ENCODE assay signal across 18 cellular contexts in the genomic region with DNA sequence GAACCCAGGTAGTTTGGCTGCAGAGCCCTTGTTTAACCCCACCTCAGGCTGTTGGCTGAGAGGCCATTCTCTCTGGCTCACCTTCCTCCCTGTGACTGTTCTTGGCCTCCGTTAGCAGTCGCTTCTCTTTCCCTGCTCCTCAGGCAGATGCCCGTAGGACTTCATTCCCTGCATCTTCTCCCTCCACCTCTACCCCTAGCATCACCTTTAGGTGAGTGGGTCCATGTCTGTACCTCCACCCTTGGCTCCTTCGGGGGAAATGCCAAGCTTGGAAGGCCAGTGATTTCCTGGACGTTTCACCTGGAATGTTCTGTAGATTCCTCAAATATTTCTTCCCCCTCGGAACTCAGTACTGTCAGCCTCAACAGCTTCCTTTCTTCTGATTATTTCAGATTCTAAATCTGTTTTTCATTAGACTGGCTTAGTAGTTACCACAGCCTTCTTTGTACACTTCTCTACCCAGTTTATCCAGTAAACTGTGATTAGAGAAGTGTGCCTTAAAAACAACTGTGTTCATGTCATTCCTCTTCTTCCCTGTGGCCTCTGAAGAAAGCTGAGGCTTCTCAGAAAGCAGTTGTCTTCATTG.
DNase-seq lines count a peak whose midpoint lies in the region; ATAC-seq and TF ChIP-seq lines count a peak whose summit lies in the region.
"Had no signal": no experiment of that assay in that cellular context is flagged by ENCODE, and none has a peak within 500 bp of the region (broad histone marks: within the 10 kb centered on the region; RNA-seq: fewer than 3 reads in every experiment).

No MANE protein-coding gene starts in this region.

- peaks cover 72% of the 10 kb centered on the region for H3K4me1 Mint-ChIP-seq in HFFc6 (ENCODE audit: low read depth)

- peaks cover 4% of the 10 kb centered on the region; the same call in 1 of the 2 replicates for H3K27me3 Mint-ChIP-seq in HFFc6 (ENCODE audit: insufficient read depth)
- H3K27me3 Mint-ChIP-seq: stimulated activated memory B cell treated with anti-CD40 and anti-IgM and Interleukin-4, amounts not matched to agents 10 μg/mL and 1 μg/mL and 100 μg/mL, for 72 hours had no signal

- H3K36me3 Mint-ChIP-seq in HFFc6 (ENCODE audit: low read depth), result peaks cover 6% of the 10 kb centered on the region; the same call in 1 of the 2 replicates

- peak overlapping the region; percentile 64 for H3K4me3 Mint-ChIP-seq in HFFc6
- H3K4me3 Mint-ChIP-seq: neural progenitor cell; stimulated activated memory B cell treated with anti-CD40 and anti-IgM and Interleukin-4, amounts not matched to agents 10 μg/mL and 1 μg/mL and 100 μg/mL, for 72 hours had no signal

- TF ChIP-seq CTCF in HFFc6 (IDR thresholded peaks at IDR 0.05), result no peak

- peak; percentile 27 for DNase-seq in AG08396 (ENCODE audit: low spot score)
- peak; percentile 68 for DNase-seq in HFFc6
- peak; percentile 62 for DNase-seq in amniotic epithelial cell (ENCODE audit: low read depth)
- DNase-seq in kidney tubule cell (ENCODE audit: low spot score), result peak; percentile 9
- no peak for DNase-seq in stimulated activated naive CD4-positive, alpha-beta T cell (lab: John Stamatoyannopoulos, UW)
- DNase-seq in DMS114 treated with DMSO at 0.1 percent for 48 hours (lab: John Stamatoyannopoulos, UW; ENCODE audit: unreplicated experiment), result no peak
- no peak for DNase-seq in NCI-H748 (lab: John Stamatoyannopoulos, UW; ENCODE audit: unreplicated experiment)
- DNase-seq: ACHN; dermis blood vessel endothelial cell; DMS 273 treated with DMSO at 0.1 percent for 48 hours; NCI-H1417 treated with DMSO at 0.1 percent for 48 hours; NCI-H446; stimulated activated CD4-positive, alpha-beta T cell treated with anti-CD3 and anti-CD28 coated beads, Interleukin-4, amount 100 ng/mL, for 4 hours; uterus had no signal

- ATAC-seq in GM18517 (IDR thresholded peaks at IDR 0.05; ENCODE audit: unreplicated experiment), result no peak
- ATAC-seq: esophagus mucosa; stimulated activated memory B cell treated with anti-CD40 and anti-IgM and Interleukin-4, amounts not matched to agents 10 μg/mL and 1 μg/mL and 100 μg/mL, for 72 hours had no signal

- no peaks in the 10 kb centered on the region for H3K9me3 Mint-ChIP-seq in HFFc6
- H3K9me3 Mint-ChIP-seq: neural progenitor cell; stimulated activated memory B cell treated with anti-CD40 and anti-IgM and Interleukin-4, amounts not matched to agents 10 μg/mL and 1 μg/mL and 100 μg/mL, for 72 hours had no signal

- peak overlapping the region; percentile 99 for H3K27ac Mint-ChIP-seq in HFFc6

Comparison
In these comparisons a context has a peak if more than half of its experiments do, and no peak if none do; other contexts are left out.
1. DNase-seq: peak in AG08396 (single experiment), HFFc6 (single experiment), amniotic epithelial cell (single experiment) and kidney tubule cell (single experiment); none in stimulated activated naive CD4-positive, alpha-beta T cell (0 of 6), DMS114 treated with DMSO at 0.1 percent for 48 hours (single experiment) and NCI-H748 (single experiment).